Comparison of ENCODE assay signal across 9 cellular contexts in the genomic region with DNA sequence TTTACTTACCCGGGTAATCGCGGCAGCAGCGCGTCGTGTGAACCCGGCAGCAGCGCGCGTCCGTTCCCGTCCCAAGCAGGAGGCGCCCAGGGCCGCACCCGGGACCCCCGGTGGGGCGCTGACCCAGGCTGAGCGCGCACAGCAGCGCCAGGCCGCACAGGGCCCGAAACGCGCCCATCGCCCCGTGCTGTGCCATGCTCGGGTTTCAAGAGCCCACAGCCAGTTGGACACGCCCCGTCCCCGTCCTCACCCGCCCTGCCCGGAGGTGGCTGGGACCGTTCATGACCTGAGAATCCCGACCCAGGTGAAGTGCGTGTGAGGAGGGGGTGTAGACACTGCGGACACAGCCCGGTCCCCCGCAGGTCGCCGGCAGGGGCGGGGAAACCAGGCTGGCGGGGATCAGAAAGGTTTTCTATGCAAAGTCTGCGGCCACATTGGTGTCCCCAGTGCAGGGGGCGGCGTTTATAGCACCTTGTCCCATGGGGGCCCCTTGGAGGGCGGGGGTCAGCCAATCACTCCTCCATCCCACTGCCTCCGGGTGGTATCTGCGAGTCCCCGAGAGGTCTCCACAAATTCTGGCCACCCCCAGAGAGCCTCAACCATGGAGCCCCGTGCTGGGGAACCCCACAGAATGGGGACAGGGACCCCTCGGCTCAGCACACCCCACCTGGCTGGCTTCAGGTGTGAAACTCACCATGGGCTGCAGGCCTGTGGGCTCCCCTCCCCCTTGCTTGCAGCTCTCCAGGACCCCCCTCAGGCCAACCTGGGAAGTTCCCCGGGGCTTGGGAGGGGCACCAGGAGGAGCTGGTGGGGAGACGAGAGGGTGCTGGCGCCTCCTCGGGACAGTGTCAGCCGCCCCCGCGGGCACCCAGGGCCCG. TPM values are rescaled to one million over a fixed set of nuclear protein-coding genes. Genes with fewer than 3 reads are reported as not detected.
DNase-seq lines count a peak whose midpoint lies in the region; ATAC-seq and TF ChIP-seq lines count a peak whose summit lies in the region.
"Had no signal": no experiment of that assay in that cellular context is flagged by ENCODE, and none has a peak within 500 bp of the region (broad histone marks: within the 10 kb centered on the region; RNA-seq: fewer than 3 reads in every experiment).

A gene with protein sequence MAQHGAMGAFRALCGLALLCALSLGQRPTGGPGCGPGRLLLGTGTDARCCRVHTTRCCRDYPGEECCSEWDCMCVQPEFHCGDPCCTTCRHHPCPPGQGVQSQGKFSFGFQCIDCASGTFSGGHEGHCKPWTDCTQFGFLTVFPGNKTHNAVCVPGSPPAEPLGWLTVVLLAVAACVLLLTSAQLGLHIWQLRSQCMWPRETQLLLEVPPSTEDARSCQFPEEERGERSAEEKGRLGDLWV (minus strand): TSS at position 217 of the 878 bp plus-strand sequence. CDS start 21 bp downstream, at position 196.

- peaks cover 38 to 81% of the 10 kb centered on the region in 2 donors for H3K4me1 Mint-ChIP-seq in stimulated activated naive B cell treated with anti-CD40 and anti-IgM and Interleukin-4, amounts not matched to agents 10 μg/mL and 1 μg/mL and 100 μg/mL, for 72 hours

- no peak within 1 kb of the TSS for H3K9ac ChIP-seq in iPS-15b (ENCODE audit: low read depth, low read length)

- ATAC-seq in Right ventricle myocardium inferior (no peak), HG03097 (IDR thresholded peaks at IDR 0.05; ENCODE audit: low FRiP score, unreplicated experiment) (no peak)
- ATAC-seq in stimulated activated naive B cell treated with anti-CD40 and anti-IgM and Interleukin-4, amounts not matched to agents 10 μg/mL and 1 μg/mL and 100 μg/mL, for 72 hours (replicated peaks) = peak; percentile 42 to 44

- H3K4me3 Mint-ChIP-seq in stimulated activated naive B cell treated with anti-CD40 and anti-IgM and Interleukin-4, amounts not matched to agents 10 μg/mL and 1 μg/mL and 100 μg/mL, for 72 hours = peak within 1 kb of the TSS; percentile 87 to 89

- H3K4me3 ChIP-seq in right atrium auricular region (peak within 1 kb of the TSS in 1 of 2 donors; percentile 37), iPS-15b (ENCODE audit: low read depth, low read length) (peak within 1 kb of the TSS; percentile 22)

- TF ChIP-seq CTCF in right atrium auricular region (IDR thresholded peaks at IDR 0.05) = no peak

- H3K36me3 ChIP-seq in right atrium auricular region (no peaks in the 10 kb centered on the region), iPS-15b (ENCODE audit: control insufficient read depth, insufficient read depth, low read length) (no peaks in the 10 kb centered on the region)

- H3K4me1 ChIP-seq in right atrium auricular region = peaks cover 0 to 26% of the 10 kb centered on the region in 2 donors
- H3K4me1 ChIP-seq in iPS-15b (ENCODE audit: control insufficient read depth, insufficient read depth, low read length) = no peaks in the 10 kb centered on the region

- no peaks in the 10 kb centered on the region for H3K9me3 Mint-ChIP-seq in stimulated activated naive B cell treated with anti-CD40 and anti-IgM and Interleukin-4, amounts not matched to agents 10 μg/mL and 1 μg/mL and 100 μg/mL, for 72 hours

- intact Hi-C loops in Right ventricle myocardium inferior (cut with DNase I) = no loop called here

- peak within 1 kb of the TSS; percentile 90 for H3K27ac Mint-ChIP-seq in stimulated activated naive B cell treated with anti-CD40 and anti-IgM and Interleukin-4, amounts not matched to agents 10 μg/mL and 1 μg/mL and 100 μg/mL, for 72 hours

- H3K9me3 ChIP-seq in right atrium auricular region (no peaks in the 10 kb centered on the region), iPS-15b (ENCODE audit: control insufficient read depth, insufficient read depth, low read length) (no peaks in the 10 kb centered on the region)

- H3K27me3 Mint-ChIP-seq in stimulated activated naive B cell treated with anti-CD40 and anti-IgM and Interleukin-4, amounts not matched to agents 10 μg/mL and 1 μg/mL and 100 μg/mL, for 72 hours = no peaks in the 10 kb centered on the region

- peak; percentile 44 for DNase-seq in Right ventricle myocardium inferior (ENCODE audit: missing footprints)
- no peak for DNase-seq in right atrium auricular region (ENCODE audit: low spot score)
- DNase-seq in activated CD8-positive, alpha-beta memory T cell treated with anti-CD3 and anti-CD28 coated beads, Interleukin-2, amount 50 U/mL, for 4 hours = peak; percentile 56
- DNase-seq in stimulated activated naive B cell treated with anti-CD40 and anti-IgM and Interleukin-4, amounts not matched to agents 10 μg/mL and 1 μg/mL and 100 μg/mL, for 72 hours = peak; percentile 67
- no peak for DNase-seq in NCI-H1105 treated with DMSO at 0.1 percent for 48 hours (lab: John Stamatoyannopoulos, UW)
- no peak for DNase-seq in SIG-M5 treated with dmso at 0.1 percent for 504 hours (lab: John Stamatoyannopoulos, UW; ENCODE audit: unreplicated experiment)
- DNase-seq: DND-41 had no signal

- H3K36me3 Mint-ChIP-seq in stimulated activated naive B cell treated with anti-CD40 and anti-IgM and Interleukin-4, amounts not matched to agents 10 μg/mL and 1 μg/mL and 100 μg/mL, for 72 hours = peaks cover 9 to 28% of the 10 kb centered on the region in 2 donors

- H3K27me3 ChIP-seq in right atrium auricular region (peaks cover 6 to 8% of the 10 kb centered on the region in 2 donors), iPS-15b (ENCODE audit: control insufficient read depth, insufficient read depth, low read length) (peaks cover 5% of the 10 kb centered on the region)

- H3K27ac ChIP-seq in right atrium auricular region = no peak within 1 kb of the TSS

RNA-seq across cellular contexts. Expression of the gene that starts here (rescaled TPM):
- total RNA-seq in Right ventricle myocardium inferior (not detected), right atrium auricular region (under 1 TPM in 1 of 2 donors, not detected in 1; 0.55 TPM)

Comparison
In these comparisons a context has a peak if more than half of its experiments do, and no peak if none do; other contexts are left out.
1. Peak in DNase-seq in Right ventricle myocardium inferior; RNA of the gene not detected or under 1 TPM.
2. ATAC-seq: peak in stimulated activated naive B cell treated with anti-CD40 and anti-IgM and Interleukin-4, amounts not matched to agents 10 μg/mL and 1 μg/mL and 100 μg/mL, for 72 hours (2 of 2); none in Right ventricle myocardium inferior (single experiment) and HG03097 (single experiment).
3. DNase-seq: peak in activated CD8-positive, alpha-beta memory T cell treated with anti-CD3 and anti-CD28 coated beads, Interleukin-2, amount 50 U/mL, for 4 hours (single experiment) and stimulated activated naive B cell treated with anti-CD40 and anti-IgM and Interleukin-4, amounts not matched to agents 10 μg/mL and 1 μg/mL and 100 μg/mL, for 72 hours (single experiment); none in right atrium auricular region (single experiment), NCI-H1105 treated with DMSO at 0.1 percent for 48 hours (single experiment) and SIG-M5 treated with dmso at 0.1 percent for 504 hours (single experiment).